ENCODE assay signal across 8 cellular contexts in the genomic region with DNA sequence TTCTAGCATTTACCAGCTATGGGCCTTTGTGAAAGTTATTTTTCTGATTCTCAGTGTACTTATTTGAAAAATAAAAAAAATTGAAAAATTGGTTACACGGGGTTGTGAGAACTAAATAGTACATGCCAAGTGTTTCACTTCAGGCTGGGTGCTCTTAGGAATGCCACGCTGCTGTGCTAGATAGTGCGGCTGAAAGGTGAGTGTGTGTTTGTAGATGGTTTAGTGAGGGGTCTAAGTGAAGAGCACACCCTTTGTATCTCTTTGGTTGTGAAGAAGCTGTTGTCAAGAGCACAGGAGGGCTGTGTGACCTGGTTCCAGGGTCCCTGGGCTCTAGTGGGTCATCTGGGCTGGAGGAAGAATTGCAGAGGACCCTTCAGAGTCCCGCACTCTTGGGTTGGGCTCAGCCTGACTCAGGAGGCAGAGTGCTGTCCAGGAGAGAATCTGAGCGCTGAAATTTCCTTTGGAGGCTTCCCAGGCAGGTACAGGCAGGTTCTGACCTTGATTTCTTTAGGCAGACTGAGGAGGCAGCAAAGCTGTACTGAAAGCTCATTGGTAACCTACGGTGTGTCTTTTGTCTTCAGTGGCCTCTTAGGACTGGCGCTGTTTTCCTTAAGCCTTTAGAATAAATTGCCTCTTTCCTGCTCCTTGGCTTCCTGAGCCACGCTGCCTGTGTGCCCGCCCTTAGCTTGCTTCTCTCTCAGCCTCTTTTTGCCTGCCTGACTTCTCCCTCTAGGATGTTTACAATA. TPM values are rescaled to one million over a fixed set of nuclear protein-coding genes. Genes with fewer than 3 reads are reported as not detected.
DNase-seq lines count a peak whose midpoint lies in the region; ATAC-seq and TF ChIP-seq lines count a peak whose summit lies in the region.

No MANE protein-coding gene starts in this region.

- CTCF ChIA-PET in activated CD8-positive, alpha-beta T cell treated with anti-CD3 and anti-CD28 coated beads, Interleukin-2, amount 10 ng/mL, durations not matched to agents 7 days and 5 days (lab: Charles Lee) = interaction anchor here (0.8 to 1.2 kb wide), 3 partner anchors 10 to 54 kb away, joined by 3 to 4 read pairs (median 3); no protein-coding TSS in a partner anchor

- peak overlapping the region; percentile 38 for H3K27ac ChIP-seq in H9 (ENCODE audit: insufficient read length, low read depth, low read length)
- H3K27ac ChIP-seq in hepatocyte = peak overlapping the region; percentile 81
- H3K27ac ChIP-seq in gastrocnemius medialis = peak overlapping the region; percentile 24 to 39 (median 36)

- H3K4me3 ChIP-seq in hepatocyte = no peak overlapping the region
- no peak overlapping the region for H3K4me3 ChIP-seq in gastrocnemius medialis

- H2BK120ac ChIP-seq in H9 (ENCODE audit: low read depth, low read length, poor library complexity, severe bottlenecking) = no peak overlapping the region

- WGBS in H9 (ENCODE audit: extremely low coverage, insufficient read length, low lambda C conversion rate) = no CpG with 5 or more reads among the region's 9 CpGs
- WGBS in hepatocyte (ENCODE audit: low lambda C conversion rate, missing lambda C conversion rate) = 32% methylated on average over 9 of the region's 9 CpGs

- no peak for TF ChIP-seq POLR2A in gastrocnemius medialis (IDR thresholded peaks at IDR 0.05)

- H3K14ac ChIP-seq in H9 (ENCODE audit: insufficient read depth, low read length) = no peak overlapping the region

- H2BK15ac ChIP-seq in H9 (ENCODE audit: low read depth, low read length) = no peak overlapping the region

- no peak overlapping the region for H2BK20ac ChIP-seq in H9 (ENCODE audit: low read depth, low read length, poor library complexity, severe bottlenecking)

- H3K9ac ChIP-seq in H9 (ENCODE audit: extremely low read depth, insufficient read length, low read length) = no peak overlapping the region

- H3K4ac ChIP-seq in H9 (ENCODE audit: low read depth, low read length) = no peak overlapping the region

- in situ Hi-C loops in gastrocnemius medialis (cut with MboI; ENCODE audit: low sequenced_read_pairs in 4 of 4) = no loop called here

- no peak overlapping the region for H4K5ac ChIP-seq in H9 (ENCODE audit: insufficient read length, low read depth, low read length)

- H2AK5ac ChIP-seq in H9 (ENCODE audit: insufficient read length, low read length) = no peak overlapping the region

- peaks cover 3% of the 10 kb centered on the region for H3K79me1 ChIP-seq in H9 (ENCODE audit: insufficient read depth, low read depth, low read length, poor library complexity, severe bottlenecking)

- peaks cover 6% of the 10 kb centered on the region; the same call in 1 of the 2 replicates for H3K4me1 ChIP-seq in H9 (ENCODE audit: insufficient read depth, low read length)
- H3K4me1 ChIP-seq in hepatocyte (ENCODE audit: insufficient read depth) = peaks cover 61% of the 10 kb centered on the region
- peaks cover 72 to 81% of the 10 kb centered on the region in 2 donors for H3K4me1 ChIP-seq in gastrocnemius medialis

- peak overlapping the region; percentile 83 to 98 (median 97) for H3K27ac Mint-ChIP-seq in H9
- peak overlapping the region; percentile 31 for H3K27ac Mint-ChIP-seq in activated CD8-positive, alpha-beta T cell treated with anti-CD3 and anti-CD28 coated beads, Interleukin-2, amount 10 ng/mL, durations not matched to agents 7 days and 5 days

- DNase-seq in H9 (peak; percentile 76), hepatocyte (ENCODE audit: low spot score) (peak; percentile 34), gastrocnemius medialis (no peak), inferior parietal cortex (ENCODE audit: extremely low spot score) (no peak), NCI-H2107 (lab: John Stamatoyannopoulos, UW) (no peak)
- DNase-seq in activated CD8-positive, alpha-beta T cell treated with anti-CD3 and anti-CD28 coated beads, Interleukin-2, amount 10 ng/mL, durations not matched to agents 7 days and 5 days = no peak
- no peak for DNase-seq in effector CD8-positive, alpha-beta T cell (lab: John Stamatoyannopoulos, UW)

- H3K36me3 ChIP-seq in hepatocyte (replicated peaks; ENCODE audit: insufficient read depth, low read depth) (no peaks in the 10 kb centered on the region), gastrocnemius medialis (no peaks in the 10 kb centered on the region)

- H3K23ac ChIP-seq in H9 (ENCODE audit: insufficient read length, low read depth, low read length) = no peak overlapping the region

- no peaks in the 10 kb centered on the region for H3K27me3 ChIP-seq in H9 (ENCODE audit: insufficient read depth, low read length)
- H3K27me3 ChIP-seq in hepatocyte = no peaks in the 10 kb centered on the region
- H3K27me3 ChIP-seq in gastrocnemius medialis = no peaks in the 10 kb centered on the region

- H3K23me2 ChIP-seq in H9 (ENCODE audit: insufficient read length, low read depth, low read length, poor library complexity, severe bottlenecking) = no peaks in the 10 kb centered on the region

- H3K56ac ChIP-seq in H9 (ENCODE audit: insufficient read length, low read depth, low read length) = no peak overlapping the region

- H3K36me3 Mint-ChIP-seq in H9 (ENCODE audit: insufficient read depth in 1 of 3, low read depth in 3 of 3) = peaks cover 0 to 9% (median 0%) of the 10 kb centered on the region in 3 experiments; a peak in 2 of 7 replicates
- peaks cover 5% of the 10 kb centered on the region for H3K36me3 Mint-ChIP-seq in activated CD8-positive, alpha-beta T cell treated with anti-CD3 and anti-CD28 coated beads, Interleukin-2, amount 10 ng/mL, durations not matched to agents 7 days and 5 days (ENCODE audit: low read depth)

- TF ChIP-seq CTCF in H9 (conservative IDR thresholded peaks at IDR 0.05) = peak; percentile 9; the same call in 2 of the 3 replicates
- no peak for TF ChIP-seq CTCF in hepatocyte (IDR thresholded peaks at IDR 0.05; ENCODE audit: poor library complexity)
- TF ChIP-seq CTCF in gastrocnemius medialis (IDR thresholded peaks at IDR 0.05 in 4 of 5, conservative IDR thresholded peaks at IDR 0.05 in 1 of 5) = no peak

- H3K27me3 Mint-ChIP-seq in H9 (ENCODE audit: low read depth) = no peaks in the 10 kb centered on the region
- H3K27me3 Mint-ChIP-seq in activated CD8-positive, alpha-beta T cell treated with anti-CD3 and anti-CD28 coated beads, Interleukin-2, amount 10 ng/mL, durations not matched to agents 7 days and 5 days (ENCODE audit: low read depth) = no peaks in the 10 kb centered on the region

- H4K20me1 ChIP-seq in H9 (ENCODE audit: control insufficient read depth, insufficient read depth, insufficient read length) (no peaks in the 10 kb centered on the region), hepatocyte (ENCODE audit: insufficient read depth, poor library complexity, severe bottlenecking) (peaks cover 67% of the 10 kb centered on the region)

- no peak overlapping the region for H4K8ac ChIP-seq in H9 (replicated peaks; ENCODE audit: insufficient read length, low read depth, low read length)

- no peak overlapping the region for H2BK5ac ChIP-seq in H9 (ENCODE audit: insufficient read length, low read length)

- no peak overlapping the region for H3T11ph ChIP-seq in H9 (ENCODE audit: low read length)

- H2AFZ ChIP-seq in H9 (ENCODE audit: low read length) (no peak overlapping the region), hepatocyte (no peak overlapping the region)

- no peaks in the 10 kb centered on the region for H3K9me2 ChIP-seq in hepatocyte (replicated peaks; ENCODE audit: insufficient read depth)

- peak overlapping the region; percentile 28 to 59; a peak in 3 of 5 replicates for H3K4me3 Mint-ChIP-seq in H9
- no peak overlapping the region for H3K4me3 Mint-ChIP-seq in activated CD8-positive, alpha-beta T cell treated with anti-CD3 and anti-CD28 coated beads, Interleukin-2, amount 10 ng/mL, durations not matched to agents 7 days and 5 days

- ATAC-seq in activated CD8-positive, alpha-beta T cell treated with anti-CD3 and anti-CD28 coated beads, Interleukin-2, amount 10 ng/mL, durations not matched to agents 7 days and 5 days = peak; percentile 11
- ATAC-seq in gastrocnemius medialis = no peak
- no peak for ATAC-seq in HG03196 (IDR thresholded peaks at IDR 0.05; ENCODE audit: unreplicated experiment)

- intact Hi-C loops in gastrocnemius medialis (cut with DNase I; ENCODE audit: low total_unique reads) = no loop called here

- H2BK12ac ChIP-seq in H9 (ENCODE audit: insufficient read length, low read depth, low read length) = no peak overlapping the region

- H3K79me2 ChIP-seq in H9 (ENCODE audit: insufficient read depth, low read length) (peaks cover 40% of the 10 kb centered on the region), hepatocyte (peaks cover 91% of the 10 kb centered on the region)

- POLR2A ChIA-PET in activated CD8-positive, alpha-beta T cell treated with anti-CD3 and anti-CD28 coated beads, Interleukin-2, amount 10 ng/mL, durations not matched to agents 7 days and 5 days (lab: Charles Lee) = interaction anchor here (0.5 kb wide), 1 partner anchor 720 kb away, joined by 3 read pairs; no protein-coding TSS in a partner anchor

- H3K9me3 Mint-ChIP-seq in H9 = no peaks in the 10 kb centered on the region
- H3K9me3 Mint-ChIP-seq in activated CD8-positive, alpha-beta T cell treated with anti-CD3 and anti-CD28 coated beads, Interleukin-2, amount 10 ng/mL, durations not matched to agents 7 days and 5 days (ENCODE audit: insufficient read depth) = no peaks in the 10 kb centered on the region

- H3K9me3 ChIP-seq in H9 (ENCODE audit: control insufficient read depth, low read depth, low read length) (no peaks in the 10 kb centered on the region), hepatocyte (ENCODE audit: low read depth) (no peaks in the 10 kb centered on the region), gastrocnemius medialis (no peaks in the 10 kb centered on the region)

- no peak overlapping the region for H3K18ac ChIP-seq in H9 (ENCODE audit: insufficient read length, low read depth, low read length)

- H4K91ac ChIP-seq in H9 (ENCODE audit: insufficient read length, low read depth, low read length) = no peak overlapping the region

- peak overlapping the region; percentile 11 for H3K4me2 ChIP-seq in H9 (ENCODE audit: insufficient read depth, insufficient read length, low read length)
- peak overlapping the region; percentile 65 for H3K4me2 ChIP-seq in hepatocyte

- peaks cover 81% of the 10 kb centered on the region in 2 experiments for H3K4me1 Mint-ChIP-seq in H9
- peaks cover 49% of the 10 kb centered on the region for H3K4me1 Mint-ChIP-seq in activated CD8-positive, alpha-beta T cell treated with anti-CD3 and anti-CD28 coated beads, Interleukin-2, amount 10 ng/mL, durations not matched to agents 7 days and 5 days (ENCODE audit: low read depth)

RNA-seq across cellular contexts. Expression of gene MAP4K4, which starts 44.4 kb away (rescaled TPM):
- total RNA-seq in H9 (2021) = 125 and 132 TPM in 2 replicates
- 10 to 100 TPM; 90.2 to 92.2 TPM for total RNA-seq in activated CD8-positive, alpha-beta T cell treated with anti-CD3 and anti-CD28 coated beads, Interleukin-2, amount 10 ng/mL, durations not matched to agents 7 days and 5 days
- 75.5 and 84.4 TPM in 2 replicates for total RNA-seq in hepatocyte
- polyA plus RNA-seq in hepatocyte = 59.1 and 60.6 TPM in 2 replicates
- 10 to 100 TPM; 40.0 to 85.5 (median 59.5) TPM for total RNA-seq in gastrocnemius medialis

Comparison
In these comparisons a context has a peak if more than half of its experiments do, and no peak if none do; other contexts are left out.
1. DNase-seq: peak in H9 (single experiment) and hepatocyte (single experiment); none in activated CD8-positive, alpha-beta T cell treated with anti-CD3 and anti-CD28 coated beads, Interleukin-2, amount 10 ng/mL, durations not matched to agents 7 days and 5 days (single experiment), gastrocnemius medialis (0 of 2), inferior parietal cortex (single experiment), NCI-H2107 (single experiment) and effector CD8-positive, alpha-beta T cell (single experiment).
2. Peak in every context shown above with its lines, with median percentiles within 50 percentile points of each other: H3K27ac ChIP-seq.